In genomic region chr5:155954739-155955445, GRCh38 we compare ENCODE assay signal across 20 cellular contexts.
A peak's percentile ranks its signal among the peaks of the same experiment; 100 is the strongest.
DNase-seq lines count a peak whose midpoint lies in the region; ATAC-seq and TF ChIP-seq lines count a peak whose summit lies in the region.
"Had no signal": no experiment of that assay in that cellular context is flagged by ENCODE, and none has a peak within 500 bp of the region (broad histone marks: within the 10 kb centered on the region; RNA-seq: fewer than 3 reads in every experiment).

No MANE protein-coding gene starts in this region.

- intact Hi-C loops in IMR-90 (cut with micrococcal nuclease) = loop anchor here (2.0 to 5.0 kb wide), 2 partner anchors 82 to 167 kb away; no protein-coding TSS in a partner anchor
- intact Hi-C loops in body of pancreas (cut with DNase I) = no loop called here

- H4K5ac ChIP-seq in IMR-90 (ENCODE audit: low read depth, low read length) = peak overlapping the region; percentile 76

- H3K4me1 Mint-ChIP-seq in neural progenitor cell = peaks cover 3% of the 10 kb centered on the region
- H3K4me1 Mint-ChIP-seq: CD4-positive, alpha-beta memory T cell; T-cell had no signal

- TF ChIP-seq RAD21 in IMR-90 (IDR thresholded peaks at IDR 0.05; ENCODE audit: low read length) = 0 out of 2 replicates have a peak, but pooled peaks have one; percentile 11

- POLR2A ChIA-PET in IMR-90 (lab: Charles Lee; ENCODE audit: unreplicated experiment) = no interaction called here

- H3K27me3 ChIP-seq in IMR-90 (ENCODE audit: control insufficient read depth, insufficient read depth, low read length) (no peaks in the 10 kb centered on the region), fibroblast of lung (ENCODE audit: control insufficient read depth, insufficient read depth, low read length) (no peaks in the 10 kb centered on the region), neural progenitor cell (no peaks in the 10 kb centered on the region), body of pancreas (no peaks in the 10 kb centered on the region)
- H3K27me3 ChIP-seq: BLaER1 had no signal

- peak overlapping the region; percentile 75 for H2BK5ac ChIP-seq in IMR-90 (ENCODE audit: low read depth, low read length, poor library complexity, severe bottlenecking)

- no peaks in the 10 kb centered on the region for H4K20me1 ChIP-seq in IMR-90 (ENCODE audit: insufficient read depth, low read length)
- no peaks in the 10 kb centered on the region for H4K20me1 ChIP-seq in fibroblast of lung (ENCODE audit: control insufficient read depth, extremely low read depth, insufficient read depth, low read length)
- no peaks in the 10 kb centered on the region for H4K20me1 ChIP-seq in neural progenitor cell (ENCODE audit: low read depth)
- H4K20me1 ChIP-seq: BLaER1 had no signal

- H3K23ac ChIP-seq in IMR-90 (ENCODE audit: low read depth, low read length) = peak overlapping the region; percentile 76

- H3K4me2 ChIP-seq in IMR-90 (ENCODE audit: low read depth, low read length) = peak overlapping the region; percentile 4; the same call in 1 of the 2 replicates
- H3K4me2 ChIP-seq in fibroblast of lung (ENCODE audit: extremely low read depth, insufficient read depth, low read length) = peak overlapping the region; percentile 8
- H3K4me2 ChIP-seq in neural progenitor cell = peak overlapping the region; percentile 5
- H3K4me2 ChIP-seq: BLaER1, SK-N-SH had no signal

- H3K9ac ChIP-seq in IMR-90 (ENCODE audit: low read depth, low read length) = peak overlapping the region; percentile 57
- no peak overlapping the region for H3K9ac ChIP-seq in fibroblast of lung (ENCODE audit: insufficient read depth, low read length)
- H3K9ac ChIP-seq in neural progenitor cell = no peak overlapping the region
- H3K9ac ChIP-seq: BLaER1, SK-N-SH had no signal

- H3K4me3 ChIP-seq in IMR-90 (ENCODE audit: insufficient read depth, low read depth, low read length) = no peak overlapping the region
- H3K4me3 ChIP-seq in fibroblast of lung (replicated peaks in 1 of 4; ENCODE audit: control extremely low read depth in 1 of 4, insufficient read depth in 1 of 4, low read depth in 3 of 4, low read length in 4 of 4) = no peak overlapping the region
- H3K4me3 ChIP-seq in neural progenitor cell = no peak overlapping the region
- no peak overlapping the region for H3K4me3 ChIP-seq in body of pancreas
- H3K4me3 ChIP-seq: BLaER1 had no signal

- H3K27ac Mint-ChIP-seq in neural progenitor cell = no peak overlapping the region
- H3K27ac Mint-ChIP-seq: CD4-positive, alpha-beta memory T cell; T-cell had no signal

- peak overlapping the region; percentile 85 for H2BK20ac ChIP-seq in IMR-90 (ENCODE audit: low read depth, low read length)

- peak overlapping the region; percentile 95 for H3K27ac ChIP-seq in IMR-90 (ENCODE audit: insufficient read depth, low read length)
- H3K27ac ChIP-seq in fibroblast of lung (ENCODE audit: insufficient read depth, low read length) = peak overlapping the region; percentile 71
- H3K27ac ChIP-seq in neural progenitor cell = no peak overlapping the region
- no peak overlapping the region for H3K27ac ChIP-seq in body of pancreas
- H3K27ac ChIP-seq: BLaER1 had no signal

- peak overlapping the region; percentile 94 for H3K4ac ChIP-seq in IMR-90 (ENCODE audit: low read depth, low read length)

- peaks cover 11% of the 10 kb centered on the region for H3F3A ChIP-seq in neural progenitor cell (ENCODE audit: low read depth)

- H3K36me3 ChIP-seq in IMR-90 (ENCODE audit: control insufficient read depth, insufficient read depth, low read length) (no peaks in the 10 kb centered on the region), fibroblast of lung (ENCODE audit: control insufficient read depth, insufficient read depth, low read length) (no peaks in the 10 kb centered on the region), neural progenitor cell (no peaks in the 10 kb centered on the region), body of pancreas (replicated peaks in 1 of 2; ENCODE audit: insufficient read depth in 1 of 2, low read depth in 2 of 2) (no peaks in the 10 kb centered on the region)
- H3K36me3 ChIP-seq: BLaER1 had no signal

- peak overlapping the region; percentile 98 for H2BK120ac ChIP-seq in IMR-90 (ENCODE audit: low read depth, low read length)

- WGBS in IMR-90 (ENCODE audit: extremely low coverage in 2 of 2, insufficient read length in 1 of 2), 2 experiments = 21% methylated on average over 2 of the region's 6 CpGs; no CpG with 5 or more reads in 1 of the 2 experiments
- WGBS in body of pancreas, 2 donors = 76 to 86% methylated on average over 6 of the region's 6 CpGs

- H2AK9ac ChIP-seq in IMR-90 (replicated peaks; ENCODE audit: low read depth, low read length, poor library complexity) = no peak overlapping the region

- no peaks in the 10 kb centered on the region for H3K9me3 Mint-ChIP-seq in neural progenitor cell
- H3K9me3 Mint-ChIP-seq: T-cell had no signal

- H3K4me1 ChIP-seq in IMR-90 (ENCODE audit: control insufficient read depth, insufficient read depth, low read length) (peaks cover 10% of the 10 kb centered on the region; the same call in 1 of the 2 replicates), fibroblast of lung (ENCODE audit: control insufficient read depth, extremely low read depth, insufficient read depth, low read length) (peaks cover 2% of the 10 kb centered on the region), neural progenitor cell (peaks cover 30% of the 10 kb centered on the region), body of pancreas (no peaks in the 10 kb centered on the region)
- H3K4me1 ChIP-seq: BLaER1 had no signal

- H3K36me3 Mint-ChIP-seq in neural progenitor cell = no peaks in the 10 kb centered on the region
- H3K36me3 Mint-ChIP-seq: CD4-positive, alpha-beta memory T cell; T-cell had no signal

- H3K27me3 Mint-ChIP-seq in neural progenitor cell (ENCODE audit: insufficient read depth, low read depth) = peaks cover 2% of the 10 kb centered on the region

- peaks cover 8% of the 10 kb centered on the region; the same call in 1 of the 2 replicates for H3K9me1 ChIP-seq in IMR-90 (ENCODE audit: insufficient read depth, low read length)

- peak; percentile 16 for DNase-seq in AG09319 (ENCODE audit: extremely low read depth, low read depth)
- peak; percentile 77 for DNase-seq in IMR-90
- peak; percentile 16 to 50 for DNase-seq in fibroblast of lung (ENCODE audit: low read depth in 2 of 2)
- peak; percentile 36 for DNase-seq in neural progenitor cell (ENCODE audit: low spot score)
- no peak for DNase-seq in NCI-H748 treated with DMSO at 0.1 percent for 48 hours (lab: John Stamatoyannopoulos, UW)
- no peak for DNase-seq in stimulated activated CD8-positive, alpha-beta memory T cell treated with anti-CD3 and anti-CD28 coated beads, Interleukin-4, amount 100 ng/mL, for 48 hours
- no peak for DNase-seq in body of pancreas
- DNase-seq: CD4-positive, alpha-beta memory T cell; DMS53; MV-4-11; NCI-H1694 treated with DMSO at 0.1 percent for 48 hours; NCI-H510A; NCI-H774; OCI-M1; SHP77; SK-N-SH; T-cell had no signal

- H3K9me3 ChIP-seq in IMR-90 (ENCODE audit: control insufficient read depth, insufficient read depth, low read length) = no peaks in the 10 kb centered on the region
- H3K9me3 ChIP-seq in fibroblast of lung (ENCODE audit: control insufficient read depth, insufficient read depth, low read depth, low read length) = no peaks in the 10 kb centered on the region
- H3K9me3 ChIP-seq in neural progenitor cell (ENCODE audit: low read depth) = no peaks in the 10 kb centered on the region
- no peaks in the 10 kb centered on the region for H3K9me3 ChIP-seq in body of pancreas
- H3K9me3 ChIP-seq: BLaER1, SK-N-SH had no signal

- H3K79me2 ChIP-seq in fibroblast of lung (ENCODE audit: control insufficient read depth, insufficient read depth, low read length) (no peaks in the 10 kb centered on the region), neural progenitor cell (ENCODE audit: low read depth) (no peaks in the 10 kb centered on the region)

- H2AFZ ChIP-seq in IMR-90 (replicated peaks; ENCODE audit: low read length, poor library complexity) (peak overlapping the region; percentile 66), fibroblast of lung (ENCODE audit: low read length) (no peak overlapping the region), neural progenitor cell (replicated peaks) (no peak overlapping the region)

- ATAC-seq in IMR-90 (ENCODE audit: low read depth) = peak; percentile 79
- ATAC-seq in GM21576 (IDR thresholded peaks at IDR 0.05; ENCODE audit: unreplicated experiment) = no peak
- no peak for ATAC-seq in body of pancreas
- ATAC-seq: HCT116, T-cell had no signal

- dilution Hi-C loops in IMR-90 (cut with HindIII; ENCODE audit: low sequenced_read_pairs, unreplicated experiment) = no loop called here

- peak overlapping the region; percentile 88 for H3K56ac ChIP-seq in IMR-90 (ENCODE audit: extremely low read depth, insufficient read depth, low read length)

- CTCF ChIA-PET in IMR-90 (lab: Yijun Ruan, JAX) = interaction anchor here (2.9 kb wide), 1 partner anchor 11 kb away, joined by 9 read pairs; no protein-coding TSS in a partner anchor

- H4K8ac ChIP-seq in IMR-90 (ENCODE audit: low read depth in 2 of 2, low read length in 2 of 2) = peak overlapping the region; percentile 65 to 90; a peak in 3 of 4 replicates

- TF ChIP-seq CTCF in AG09319 (IDR thresholded peaks at IDR 0.05; ENCODE audit: low read depth, low read length) (no peak), IMR-90 (conservative IDR thresholded peaks at IDR 0.05; ENCODE audit: low read depth, low read length) (no peak), fibroblast of lung (conservative IDR thresholded peaks at IDR 0.05 in 1 of 2, IDR thresholded peaks at IDR 0.05 in 1 of 2; ENCODE audit: low read depth in 1 of 2, low read length in 2 of 2) (no peak), neural progenitor cell (IDR thresholded peaks at IDR 0.05) (no peak), body of pancreas (IDR thresholded peaks at IDR 0.05) (no peak)

- H3K79me1 ChIP-seq in IMR-90 (ENCODE audit: low read depth in 1 of 2, low read length in 2 of 2) = no peaks in the 10 kb centered on the region

- in situ Hi-C loops in IMR-90 (cut with MboI; ENCODE audit: low sequenced_read_pairs) = loop anchor here (10.0 kb wide), 1 partner anchor 370 kb away; the partner anchor contains the start of gene SGCD

- peak overlapping the region; percentile 94 for H3K14ac ChIP-seq in IMR-90 (replicated peaks; ENCODE audit: low read depth, low read length)

- H3K18ac ChIP-seq in IMR-90 (ENCODE audit: low read depth, low read length) = peak overlapping the region; percentile 35

- no TSS peak for BruUV-seq in IMR-90 (replicated peaks; lab: Mats Ljungman, UMichigan)

- TF ChIP-seq POLR2A in IMR-90 (IDR thresholded peaks at IDR 0.05; ENCODE audit: low read depth, low read length) = no peak
- no peak for TF ChIP-seq POLR2A in body of pancreas (IDR thresholded peaks at IDR 0.05)

- peak overlapping the region; percentile 40; the same call in 2 of the 3 replicates for H2BK15ac ChIP-seq in IMR-90 (ENCODE audit: low read depth, low read length)

- peak overlapping the region; percentile 92 for H4K91ac ChIP-seq in IMR-90 (ENCODE audit: insufficient read depth, low read depth, low read length)

- no peak overlapping the region for H3K4me3 Mint-ChIP-seq in neural progenitor cell
- H3K4me3 Mint-ChIP-seq: CD4-positive, alpha-beta memory T cell; T-cell had no signal

- peak overlapping the region; percentile 14; the same call in 1 of the 2 replicates for H2AK5ac ChIP-seq in IMR-90 (ENCODE audit: low read depth, low read length)

TF ChIP-seq in IMR-90, 13 proteins besides CTCF, POLR2A, EP300 and RAD21 (continues in another document):
- no peak for TF ChIP-seq NFE2L2 (IDR thresholded peaks at IDR 0.05; ENCODE audit: low read depth, low read length)

Comparison
In these comparisons a context has a peak if more than half of its experiments do, and no peak if none do; other contexts are left out.
1. DNase-seq: peak in AG09319 (single experiment), IMR-90 (single experiment), fibroblast of lung (2 of 2) and neural progenitor cell (single experiment); none in NCI-H748 treated with DMSO at 0.1 percent for 48 hours (single experiment), stimulated activated CD8-positive, alpha-beta memory T cell treated with anti-CD3 and anti-CD28 coated beads, Interleukin-4, amount 100 ng/mL, for 48 hours (single experiment) and body of pancreas (0 of 4).
2. H3K27ac ChIP-seq: peak in IMR-90 (single experiment) and fibroblast of lung (single experiment); none in neural progenitor cell (single experiment) and body of pancreas (0 of 4).
3. Peak in every context shown above with its lines, with median percentiles within 50 percentile points of each other: H3K4me2 ChIP-seq.